ENCODE assay signal across 8 cellular contexts in genomic region chr17:20665113-20665959, GRCh38.
DNase-seq lines count a peak whose midpoint lies in the region; ATAC-seq, FAIRE-seq and TF ChIP-seq lines count a peak whose summit lies in the region.
"Not testable (repeated sequence)": the region's sequence is repeated elsewhere in the genome, so short reads cannot be mapped to it uniquely, and the experiment has no call there.

No MANE protein-coding gene starts in this region.

- intact Hi-C loops in sciatic nerve (cut with DNase I) = not testable (repeated sequence)

- not testable (repeated sequence) for H2AFZ ChIP-seq in ACC112 (ENCODE audit: low read length, unreplicated experiment); astrocyte (ENCODE audit: low read depth, low read length); hepatocyte

- H3K27ac ChIP-seq in ACC112 (ENCODE audit: low read depth, low read length) = peak overlapping the region; percentile 41; the same call in 1 of the 2 replicates
- not testable (repeated sequence) for H3K27ac ChIP-seq in astrocyte (ENCODE audit: low read depth, low read length)
- peak overlapping the region; percentile 78 for H3K27ac ChIP-seq in hepatocyte

- not testable (repeated sequence) for TF ChIP-seq CTCF in astrocyte (IDR thresholded peaks at IDR 0.05; ENCODE audit: insufficient read depth, low read depth, low read length); fibroblast of mammary gland (conservative IDR thresholded peaks at IDR 0.05; ENCODE audit: control insufficient read depth, insufficient read depth, low read depth, low read length); hepatocyte (IDR thresholded peaks at IDR 0.05; ENCODE audit: poor library complexity); mesothelial cell of epicardium (IDR thresholded peaks at IDR 0.05; ENCODE audit: unreplicated experiment)

- not testable (repeated sequence) for H3K36me3 ChIP-seq in ACC112 (ENCODE audit: insufficient read depth, low read length); astrocyte (ENCODE audit: insufficient read depth, low read length); hepatocyte (replicated peaks; ENCODE audit: insufficient read depth, low read depth)

- not testable (repeated sequence) for H3K36me3 Mint-ChIP-seq in astrocyte (ENCODE audit: low read depth, unreplicated experiment); mesothelial cell of epicardium

- 8% methylated on average over 5 of the region's 6 CpGs for WGBS in hepatocyte (ENCODE audit: low lambda C conversion rate, missing lambda C conversion rate)

- peak; percentile 78 for DNase-seq in LHCN-M2 (ENCODE audit: low read depth)
- peak; percentile 1 for DNase-seq in astrocyte (ENCODE audit: low read depth)
- peak; percentile 26 for DNase-seq in fibroblast of mammary gland (ENCODE audit: low read depth)
- peak; percentile 14 for DNase-seq in hepatocyte (ENCODE audit: low spot score)
- DNase-seq in mesothelial cell of epicardium (ENCODE audit: low spot score in 2 of 2, unreplicated experiment in 2 of 2); sciatic nerve (ENCODE audit: low spot score): not testable (repeated sequence)

- not testable (repeated sequence) for H3K79me2 ChIP-seq in ACC112 (ENCODE audit: control insufficient read depth, insufficient read depth, low read length, unreplicated experiment); astrocyte (ENCODE audit: insufficient read depth, low read length); hepatocyte

- H3K4me2 ChIP-seq in astrocyte (ENCODE audit: low read length) = not testable (repeated sequence)
- peak overlapping the region; percentile 33 for H3K4me2 ChIP-seq in hepatocyte

- not testable (repeated sequence) for H3K4me1 ChIP-seq in ACC112 (ENCODE audit: control insufficient read depth, insufficient read depth, low read length, unreplicated experiment); astrocyte (ENCODE audit: insufficient read depth, low read length)
- H3K4me1 ChIP-seq in hepatocyte (ENCODE audit: insufficient read depth) = peaks cover 17% of the 10 kb centered on the region

- not testable (repeated sequence) for H3K9ac ChIP-seq in astrocyte (ENCODE audit: low read length)

- H3K9me3 Mint-ChIP-seq in astrocyte (ENCODE audit: unreplicated experiment); mesothelial cell of epicardium: not testable (repeated sequence)

- H3K27me3 ChIP-seq in ACC112 (ENCODE audit: insufficient read depth, low read length); astrocyte (ENCODE audit: insufficient read depth, low read length); hepatocyte: not testable (repeated sequence)

- FAIRE-seq in astrocyte (lab: Jason Lieb, UNC) = peak; percentile 13

- H3K4me1 Mint-ChIP-seq in astrocyte (ENCODE audit: low read depth, unreplicated experiment) = not testable (repeated sequence)
- H3K4me1 Mint-ChIP-seq in mesothelial cell of epicardium = peaks cover 27% of the 10 kb centered on the region

- not testable (repeated sequence) for H3K4me3 Mint-ChIP-seq in astrocyte (ENCODE audit: unreplicated experiment); mesothelial cell of epicardium

- not testable (repeated sequence) for H4K20me1 ChIP-seq in astrocyte (ENCODE audit: insufficient read depth, low read length); hepatocyte (ENCODE audit: insufficient read depth, poor library complexity, severe bottlenecking)

- H3K27ac Mint-ChIP-seq in astrocyte (ENCODE audit: unreplicated experiment) (peak overlapping the region; percentile 47), mesothelial cell of epicardium (peak overlapping the region; percentile 88)

- not testable (repeated sequence) for H3K4me3 ChIP-seq in ACC112 (ENCODE audit: low read depth, low read length); astrocyte (ENCODE audit: insufficient read depth, low read depth, low read length); fibroblast of mammary gland (ENCODE audit: control insufficient read depth, low read depth, low read length); hepatocyte

- not testable (repeated sequence) for H3K9me2 ChIP-seq in hepatocyte (replicated peaks; ENCODE audit: insufficient read depth)

- not testable (repeated sequence) for H3K9me3 ChIP-seq in astrocyte (ENCODE audit: insufficient read depth, low read depth, low read length); hepatocyte (ENCODE audit: low read depth)

- not testable (repeated sequence) for H3K27me3 Mint-ChIP-seq in astrocyte (ENCODE audit: low read depth, unreplicated experiment); mesothelial cell of epicardium (ENCODE audit: low read depth)

- ATAC-seq in GM19463 (IDR thresholded peaks at IDR 0.05; ENCODE audit: unreplicated experiment) (peak; percentile 75), sciatic nerve (peak; percentile 76)
